ENCODE assay signal across 22 cellular contexts in genomic region chr4:53575552-53575951, GRCh38. TPM values are rescaled to one million over a fixed set of nuclear protein-coding genes. Genes with fewer than 3 reads are reported as not detected.
"Had no signal": no experiment of that assay in that cellular context is flagged by ENCODE, and none has a peak within 500 bp of the region (broad histone marks: within the 10 kb centered on the region; RNA-seq: fewer than 3 reads in every experiment).

No MANE protein-coding gene starts in this region.

- H3K27ac ChIP-seq: dorsolateral prefrontal cortex, left ventricle myocardium inferior, lower lobe of right lung, neural progenitor cell, suprapubic skin, tibial nerve had no signal

- H3K9me3 ChIP-seq: left ventricle myocardium inferior, lower lobe of right lung, pancreas, suprapubic skin, tibial nerve had no signal

- H3K36me3 ChIP-seq: left ventricle myocardium inferior, lower lobe of right lung, neural progenitor cell, suprapubic skin, tibial nerve had no signal

- DNase-seq: cortex of kidney; dorsolateral prefrontal cortex; effector CD8-positive, alpha-beta T cell; foreskin melanocyte; head of caudate nucleus; kidney; left cardiac atrium; left ventricle myocardium inferior; lower lobe of right lung; midbrain; occipital lobe; pancreas; right cardiac atrium; stimulated activated CD4-positive, alpha-beta T cell treated with anti-CD3 and anti-CD28 coated beads, Interleukin-2, amount 100 ng/mL, for 48 hours; stimulated activated naive CD8-positive, alpha-beta T cell treated with anti-CD3 and anti-CD28 coated beads, Interleukin-15, Interleukin-2, amounts not matched to agents 100 U/mL and 50 U/mL, for 24 hours had no signal

- ATAC-seq: left cardiac atrium; lower lobe of right lung; right cardiac atrium; stimulated activated naive CD8-positive, alpha-beta T cell treated with anti-CD3 and anti-CD28 coated beads, Interleukin-15, Interleukin-2, amounts not matched to agents 100 U/mL and 50 U/mL, for 24 hours had no signal

- H3K4me2 ChIP-seq: neural progenitor cell had no signal

- H3K27me3 ChIP-seq: dorsolateral prefrontal cortex, hepatocyte, neural progenitor cell, pancreas, suprapubic skin, tibial nerve had no signal

- H3K9ac ChIP-seq: neural progenitor cell had no signal

- FAIRE-seq: kidney, pancreas, urothelium cell line had no signal

- H2AFZ ChIP-seq: hepatocyte, neural progenitor cell had no signal

- H3K4me3 ChIP-seq: dorsolateral prefrontal cortex, hepatocyte, left ventricle myocardium inferior, lower lobe of right lung, neural progenitor cell, pancreas, smooth muscle cell, suprapubic skin, tibial nerve had no signal

- H3K4me1 ChIP-seq: neural progenitor cell, suprapubic skin had no signal

RNA-seq across cellular contexts. Expression of gene LNX1, which starts 15.7 kb away (rescaled TPM):
- total RNA-seq: natural killer cell treated with Interleukin-12 subunit alpha and Interleukin-12 subunit beta and Interleukin-15 and Interleukin-18, amount 100 ng/mL, for 72 hours had no signal
